Comparison of ENCODE assay signal across 10 cellular contexts in genomic region chr12:97989366-97989940, GRCh38.
"Had no signal": no experiment of that assay in that cellular context is flagged by ENCODE, and none has a peak within 500 bp of the region (broad histone marks: within the 10 kb centered on the region; RNA-seq: fewer than 3 reads in every experiment).

No MANE protein-coding gene starts in this region.

- H3K27ac ChIP-seq: GM23248 had no signal

- H3K9me3 ChIP-seq: HAP-1 had no signal

- H3K4me1 Mint-ChIP-seq: GM23338, H9 had no signal

- H3K4me1 ChIP-seq: HAP-1 had no signal

- ATAC-seq: GM23338, HCT116 had no signal

- H3K4me3 Mint-ChIP-seq: GM23338, H9, HFFc6 had no signal

- FAIRE-seq: H54 had no signal

- DNase-seq: GM23248, GOT3, H7, H9, HCEC 1CT, HFFc6 had no signal

- H3K36me3 ChIP-seq: HAP-1 had no signal

- H3K27ac Mint-ChIP-seq: GM23338, H9, HFFc6 had no signal

- H2AFZ ChIP-seq: GM23248, GM23338 had no signal

- H3K9ac ChIP-seq: GM23248 had no signal

- H3K4me3 ChIP-seq: GM23248, GM23338, HAP-1 had no signal

- H3K4me2 ChIP-seq: GM23338 had no signal
